12 cellular contexts compared by ENCODE assay signal in the genomic region with DNA sequence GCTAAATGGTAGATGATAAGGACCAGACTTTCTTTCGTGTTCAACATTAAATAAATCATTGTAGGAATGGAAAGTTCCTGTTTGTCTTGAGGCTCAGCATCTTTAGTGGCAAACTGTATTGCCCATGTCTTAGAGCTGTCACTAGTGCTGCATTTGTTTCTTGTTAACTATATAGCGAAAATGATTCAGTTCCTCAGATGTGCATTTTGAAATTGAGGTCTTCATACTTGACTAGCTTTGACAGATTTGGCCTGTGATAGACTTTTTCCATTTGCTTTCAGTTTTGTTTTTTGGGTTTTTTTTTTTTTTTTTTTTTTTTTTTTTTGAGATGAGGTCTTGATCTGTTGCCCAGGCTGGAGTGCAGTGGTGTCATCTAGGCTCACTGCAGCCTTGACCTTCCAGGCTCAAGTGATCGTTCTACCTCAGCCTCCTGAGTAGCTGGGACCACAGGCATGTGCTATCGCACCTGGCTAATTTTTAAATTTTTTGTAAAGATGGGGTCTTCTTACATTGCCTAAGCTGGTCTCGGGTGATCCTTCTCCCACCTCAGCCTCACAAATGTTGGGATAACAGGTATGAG. TPM values are rescaled to one million over a fixed set of nuclear protein-coding genes. Genes with fewer than 3 reads are reported as not detected.
DNase-seq lines count a peak whose midpoint lies in the region; ATAC-seq and TF ChIP-seq lines count a peak whose summit lies in the region.
"Had no signal": no experiment of that assay in that cellular context is flagged by ENCODE, and none has a peak within 500 bp of the region (broad histone marks: within the 10 kb centered on the region; RNA-seq: fewer than 3 reads in every experiment).

No MANE protein-coding gene starts in this region.

- no peaks in the 10 kb centered on the region for H3F3A ChIP-seq in smooth muscle cell (ENCODE audit: low read depth)

- no peak for TF ChIP-seq CTCF in HEK293 (tag by site-specific recombination; IDR thresholded peaks at IDR 0.05)
- TF ChIP-seq CTCF in smooth muscle cell (IDR thresholded peaks at IDR 0.05; ENCODE audit: borderline replicate concordance, insufficient read depth, poor library complexity, severe bottlenecking): no peak
- no peak for TF ChIP-seq CTCF in right atrium auricular region (IDR thresholded peaks at IDR 0.05)

- CTCF ChIA-PET in HEK293 (lab: Yijun Ruan, JAX): interaction anchor here (1.1 kb wide), 1 partner anchor 11 kb away, joined by 3 read pairs; no protein-coding TSS in a partner anchor

- peak; percentile 52 for ATAC-seq in GM18868 (IDR thresholded peaks at IDR 0.05; ENCODE audit: unreplicated experiment)
- peak; percentile 53 to 64 for ATAC-seq in natural killer cell treated with Interleukin-12 subunit alpha and Interleukin-12 subunit beta and Interleukin-15 and Interleukin-18, amount 100 ng/mL, for 72 hours

- no peaks in the 10 kb centered on the region for H3K9me3 Mint-ChIP-seq in T-helper 1 cell treated with Interleukin-12 subunit alpha and Interleukin-12 subunit beta and Interleukin-4 antibody, amounts not matched to agents 30 μg/mL and 1 μg/mL, for 36 hours
- H3K9me3 Mint-ChIP-seq in natural killer cell treated with Interleukin-12 subunit alpha and Interleukin-12 subunit beta and Interleukin-15 and Interleukin-18, amount 100 ng/mL, for 72 hours: no peaks in the 10 kb centered on the region
- H3K9me3 Mint-ChIP-seq: naive thymus-derived CD8-positive, alpha-beta T cell had no signal

- H3K27ac ChIP-seq in HEK293 (ENCODE audit: extremely low read depth, low read depth, low read length): no peak overlapping the region
- H3K27ac ChIP-seq in smooth muscle cell (ENCODE audit: low read depth): no peak overlapping the region
- no peak overlapping the region for H3K27ac ChIP-seq in right atrium auricular region

- H3K4me1 ChIP-seq in HEK293 (ENCODE audit: control insufficient read depth, insufficient read depth, low read length) (no peaks in the 10 kb centered on the region), smooth muscle cell (ENCODE audit: low read depth) (no peaks in the 10 kb centered on the region), right atrium auricular region (no peaks in the 10 kb centered on the region)

- peaks cover 48% of the 10 kb centered on the region for H3K36me3 Mint-ChIP-seq in T-helper 1 cell treated with Interleukin-12 subunit alpha and Interleukin-12 subunit beta and Interleukin-4 antibody, amounts not matched to agents 30 μg/mL and 1 μg/mL, for 36 hours (ENCODE audit: low read depth)
- H3K36me3 Mint-ChIP-seq in natural killer cell treated with Interleukin-12 subunit alpha and Interleukin-12 subunit beta and Interleukin-15 and Interleukin-18, amount 100 ng/mL, for 72 hours: peaks cover 11% of the 10 kb centered on the region
- H3K36me3 Mint-ChIP-seq: naive thymus-derived CD8-positive, alpha-beta T cell had no signal

- H3K79me2 ChIP-seq in smooth muscle cell (ENCODE audit: low read depth): no peaks in the 10 kb centered on the region

- no peaks in the 10 kb centered on the region for H4K20me1 ChIP-seq in smooth muscle cell (ENCODE audit: low read depth)

- peak overlapping the region; percentile 79 for H3K27ac Mint-ChIP-seq in T-helper 1 cell treated with Interleukin-12 subunit alpha and Interleukin-12 subunit beta and Interleukin-4 antibody, amounts not matched to agents 30 μg/mL and 1 μg/mL, for 36 hours
- H3K27ac Mint-ChIP-seq in natural killer cell treated with Interleukin-12 subunit alpha and Interleukin-12 subunit beta and Interleukin-15 and Interleukin-18, amount 100 ng/mL, for 72 hours: peak overlapping the region; percentile 29 to 51

- peak overlapping the region; percentile 65 for H3K4me3 Mint-ChIP-seq in T-helper 1 cell treated with Interleukin-12 subunit alpha and Interleukin-12 subunit beta and Interleukin-4 antibody, amounts not matched to agents 30 μg/mL and 1 μg/mL, for 36 hours
- H3K4me3 Mint-ChIP-seq in natural killer cell treated with Interleukin-12 subunit alpha and Interleukin-12 subunit beta and Interleukin-15 and Interleukin-18, amount 100 ng/mL, for 72 hours: peak overlapping the region; percentile 42

- H3K36me3 ChIP-seq in HEK293 (ENCODE audit: control insufficient read depth in 2 of 2, insufficient read depth in 1 of 2, low read length in 2 of 2) (peaks cover 93 to 98% of the 10 kb centered on the region in 2 experiments), smooth muscle cell (ENCODE audit: low read depth) (no peaks in the 10 kb centered on the region), right atrium auricular region (no peaks in the 10 kb centered on the region)

- H3K27me3 ChIP-seq in smooth muscle cell (ENCODE audit: low read depth): no peaks in the 10 kb centered on the region
- no peaks in the 10 kb centered on the region for H3K27me3 ChIP-seq in right atrium auricular region

- peaks cover 22% of the 10 kb centered on the region for H3K4me1 Mint-ChIP-seq in T-helper 1 cell treated with Interleukin-12 subunit alpha and Interleukin-12 subunit beta and Interleukin-4 antibody, amounts not matched to agents 30 μg/mL and 1 μg/mL, for 36 hours (ENCODE audit: low read depth)
- peaks cover 3 to 11% of the 10 kb centered on the region in 2 donors for H3K4me1 Mint-ChIP-seq in natural killer cell treated with Interleukin-12 subunit alpha and Interleukin-12 subunit beta and Interleukin-15 and Interleukin-18, amount 100 ng/mL, for 72 hours (ENCODE audit: low read depth in 2 of 2)

- H3K4me2 ChIP-seq in smooth muscle cell: no peak overlapping the region

- H3K9me3 ChIP-seq in HEK293 (ENCODE audit: control insufficient read depth, insufficient read depth, low read depth, low read length): no peaks in the 10 kb centered on the region
- no peaks in the 10 kb centered on the region for H3K9me3 ChIP-seq in smooth muscle cell (replicated peaks; ENCODE audit: low read depth)
- H3K9me3 ChIP-seq in right atrium auricular region: no peaks in the 10 kb centered on the region

- POLR2A ChIA-PET in HEK293 (lab: Yijun Ruan, JAX): interaction anchor here (0.6 to 1.0 kb wide), 3 partner anchors 9 to 95 kb away, joined by 3 to 4 read pairs (median 4); a partner anchor contains a TSS

- H3K9ac ChIP-seq in smooth muscle cell (ENCODE audit: low read depth): no peak overlapping the region

- DNase-seq in natural killer cell treated with Interleukin-12 subunit alpha and Interleukin-12 subunit beta and Interleukin-15 and Interleukin-18, amount 100 ng/mL, for 72 hours (ENCODE audit: low spot score): no peak
- DNase-seq in smooth muscle cell (lab: John Stamatoyannopoulos, UW; ENCODE audit: unreplicated experiment): no peak
- no peak for DNase-seq in right atrium auricular region (ENCODE audit: low spot score)
- DNase-seq in middle frontal gyrus (ENCODE audit: extremely low spot score, low spot score): no peak
- DNase-seq: activated CD8-positive, alpha-beta memory T cell treated with anti-CD3 and anti-CD28 coated beads, Interleukin-2, amount 50 U/mL, for 48 hours; Calu3; KBM-7; naive thymus-derived CD8-positive, alpha-beta T cell; small intestine had no signal

- H2AFZ ChIP-seq in smooth muscle cell (ENCODE audit: low read depth): no peak overlapping the region

- H3K4me3 ChIP-seq in HEK293 (ENCODE audit: low read depth, low read length) (no peak overlapping the region), smooth muscle cell (no peak overlapping the region), right atrium auricular region (no peak overlapping the region)

- 94% methylated on average over 5 of the region's 5 CpGs for WGBS in smooth muscle cell (ENCODE audit: low lambda C conversion rate)

- no peaks in the 10 kb centered on the region for H3K27me3 Mint-ChIP-seq in T-helper 1 cell treated with Interleukin-12 subunit alpha and Interleukin-12 subunit beta and Interleukin-4 antibody, amounts not matched to agents 30 μg/mL and 1 μg/mL, for 36 hours (ENCODE audit: low read depth)
- H3K27me3 Mint-ChIP-seq in natural killer cell treated with Interleukin-12 subunit alpha and Interleukin-12 subunit beta and Interleukin-15 and Interleukin-18, amount 100 ng/mL, for 72 hours: no peaks in the 10 kb centered on the region
- H3K27me3 Mint-ChIP-seq: naive thymus-derived CD8-positive, alpha-beta T cell had no signal

TF ChIP-seq in HEK293, 187 proteins besides CTCF, POLR2A, EP300 and RAD21:
- TF ChIP-seq WT1 (tag by site-specific recombination; IDR thresholded peaks at IDR 0.05): no peak
- TF ChIP-seq, protein P1, sequence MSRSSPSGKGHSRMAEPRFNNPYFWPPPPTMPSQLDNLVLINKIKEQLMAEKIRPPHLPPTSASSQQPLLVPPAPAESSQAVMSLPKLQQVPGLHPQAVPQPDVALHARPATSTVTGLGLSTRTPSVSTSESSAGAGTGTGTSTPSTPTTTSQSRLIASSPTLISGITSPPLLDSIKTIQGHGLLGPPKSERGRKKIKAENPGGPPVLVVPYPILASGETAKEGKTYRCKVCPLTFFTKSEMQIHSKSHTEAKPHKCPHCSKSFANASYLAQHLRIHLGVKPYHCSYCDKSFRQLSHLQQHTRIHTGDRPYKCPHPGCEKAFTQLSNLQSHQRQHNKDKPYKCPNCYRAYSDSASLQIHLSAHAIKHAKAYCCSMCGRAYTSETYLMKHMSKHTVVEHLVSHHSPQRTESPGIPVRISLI (tag by site-specific recombination; IDR thresholded peaks at IDR 0.05): peak; percentile 81; the same call in 1 of the 2 replicates

RNA-seq across cellular contexts. Expression of a gene that starts 9.5 kb away (rescaled TPM):
- 1,000 to 10,000 TPM; 1,083 to 1,971 TPM for total RNA-seq in natural killer cell treated with Interleukin-12 subunit alpha and Interleukin-12 subunit beta and Interleukin-15 and Interleukin-18, amount 100 ng/mL, for 72 hours
- total RNA-seq in smooth muscle cell: 321 and 375 TPM in 2 replicates
- polyA plus RNA-seq in smooth muscle cell: 1,155 and 1,251 TPM in 2 replicates
- total RNA-seq in right atrium auricular region: 100 to 1,000 TPM; 560 to 705 TPM

RNA-seq across cellular contexts. Expression of a gene that starts 29.0 kb away (rescaled TPM):
- total RNA-seq in natural killer cell treated with Interleukin-12 subunit alpha and Interleukin-12 subunit beta and Interleukin-15 and Interleukin-18, amount 100 ng/mL, for 72 hours: 10 to 100 TPM; 23.4 to 40.4 TPM
- total RNA-seq in smooth muscle cell (37.4 and 44.1 TPM in 2 replicates), right atrium auricular region (1 to 10 TPM; 1.3 to 3.6 TPM)
- polyA plus RNA-seq in smooth muscle cell: 14.3 and 15.0 TPM in 2 replicates
- total RNA-seq: naive thymus-derived CD8-positive, alpha-beta T cell had no signal
- polyA plus RNA-seq: naive thymus-derived CD8-positive, alpha-beta T cell had no signal
